ENCODE assay signal across 15 cellular contexts in the genomic region with DNA sequence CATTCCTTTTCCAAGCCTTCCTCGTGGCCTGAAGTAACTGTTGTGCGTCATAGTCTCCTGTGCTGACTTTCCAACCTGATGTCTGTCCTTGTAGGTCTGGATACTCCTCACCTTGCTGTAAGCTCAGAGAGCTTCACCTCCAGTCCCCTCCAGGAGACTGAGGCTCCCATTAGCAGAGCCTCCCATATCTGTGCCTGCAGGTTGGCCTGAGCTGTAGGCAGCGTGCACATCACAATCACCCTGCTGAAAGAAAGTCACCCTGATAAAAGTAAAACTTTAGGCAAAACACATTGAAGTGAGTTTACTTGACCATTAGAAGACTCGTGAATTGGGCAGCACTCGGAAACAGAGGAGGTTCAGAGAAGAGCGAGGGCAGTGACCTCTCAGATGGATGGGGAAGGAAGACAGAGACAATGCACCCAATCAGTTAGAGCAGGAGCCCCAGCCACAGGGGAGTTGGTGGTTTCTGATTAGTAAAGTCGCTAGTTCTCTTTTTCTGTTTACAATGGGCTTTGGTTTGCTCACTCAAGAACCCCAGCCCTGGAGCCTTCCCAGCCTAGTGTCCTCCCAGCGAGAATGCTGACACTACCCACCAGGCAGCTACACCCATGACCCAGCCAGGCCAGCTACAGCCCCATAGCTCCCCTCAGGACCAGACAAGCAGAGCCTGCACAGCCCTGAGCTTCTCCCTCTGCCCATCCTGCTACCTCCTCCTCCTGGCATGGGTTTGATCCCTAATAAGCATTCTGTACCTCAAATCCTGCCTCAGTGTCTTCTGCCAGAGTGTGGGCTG. TPM values are rescaled to one million over a fixed set of nuclear protein-coding genes. Genes with fewer than 3 reads are reported as not detected.
"Had no signal": no experiment of that assay in that cellular context is flagged by ENCODE, and none has a peak within 500 bp of the region (broad histone marks: within the 10 kb centered on the region; RNA-seq: fewer than 3 reads in every experiment).

No MANE protein-coding gene starts in this region.

- DNase-seq: activated CD4-positive, alpha-beta T cell treated with anti-CD3 and anti-CD28 coated beads, Interleukin-2, amount 50 U/mL, for 4 hours; activated effector memory CD4-positive, alpha-beta T cell treated with Interleukin-2 at 50 U/mL for 16 hours; activated T-cell treated with anti-CD3 and anti-CD28 coated beads, Interleukin-2, amount 50 U/mL, for 24 hours; caudate nucleus; cortex of kidney; effector CD8-positive, alpha-beta T cell; foreskin melanocyte; left ventricle myocardium superior; mesendoderm; tibial artery; uterus had no signal

- H3K27ac ChIP-seq: parathyroid adenoma, skin epidermis, tibial artery, uterus had no signal

- H3K36me3 ChIP-seq: tibial artery, uterus had no signal

- H3K9ac ChIP-seq: parathyroid adenoma had no signal

- ATAC-seq: activated CD4-positive, CD25-positive, alpha-beta regulatory T cell treated with anti-CD3 and anti-CD28 coated beads, Interleukin-2, amount 50 U/mL, for 24 hours; left ventricle myocardium superior had no signal

- H3K9me3 ChIP-seq: tibial artery, uterus had no signal

- H3K27me3 ChIP-seq: uterus had no signal

- H3K4me3 ChIP-seq: skin epidermis, tibial artery, uterus had no signal

- H3K4me1 ChIP-seq: parathyroid adenoma, tibial artery, uterus had no signal

RNA-seq across cellular contexts. Expression of gene TPO, which starts 12.1 kb away (rescaled TPM):
- total RNA-seq: renal cortical epithelial cell had no signal
